ENCODE assay signal across 21 cellular contexts in genomic region chr18:63273170-63273925, GRCh38. TPM values are rescaled to one million over a fixed set of nuclear protein-coding genes. Genes with fewer than 3 reads are reported as not detected.
A peak's percentile ranks its signal among the peaks of the same experiment; 100 is the strongest.
DNase-seq lines count a peak whose midpoint lies in the region; ATAC-seq, FAIRE-seq and TF ChIP-seq lines count a peak whose summit lies in the region.
"Had no signal": no experiment of that assay in that cellular context is flagged by ENCODE, and none has a peak within 500 bp of the region (broad histone marks: within the 10 kb centered on the region; RNA-seq: fewer than 3 reads in every experiment).

No MANE protein-coding gene starts in this region.

- TF ChIP-seq CTCF in D721Med (IDR thresholded peaks at IDR 0.05; ENCODE audit: insufficient read depth, missing control alignments) (no peak), endodermal cell (conservative IDR thresholded peaks at IDR 0.05) (no peak)

- peak overlapping the region; percentile 28 to 53 for H3K27ac Mint-ChIP-seq in effector memory CD8-positive, alpha-beta T cell
- peak overlapping the region; percentile 85 for H3K27ac Mint-ChIP-seq in stimulated activated memory B cell treated with anti-CD40 and anti-IgM and Interleukin-4, amounts not matched to agents 10 μg/mL and 1 μg/mL and 100 μg/mL, for 72 hours
- H3K27ac Mint-ChIP-seq in endodermal cell = no peak overlapping the region

- no peaks in the 10 kb centered on the region for H3K36me3 ChIP-seq in endodermal cell (ENCODE audit: control insufficient read depth, insufficient read depth, low read length)
- H3K36me3 ChIP-seq: adrenal gland, MG63, sigmoid colon had no signal

- peaks cover 33 to 59% of the 10 kb centered on the region in 2 donors for H3K4me1 Mint-ChIP-seq in effector memory CD8-positive, alpha-beta T cell (ENCODE audit: low read depth in 2 of 2)
- peaks cover 65% of the 10 kb centered on the region for H3K4me1 Mint-ChIP-seq in stimulated activated memory B cell treated with anti-CD40 and anti-IgM and Interleukin-4, amounts not matched to agents 10 μg/mL and 1 μg/mL and 100 μg/mL, for 72 hours
- peaks cover 10% of the 10 kb centered on the region for H3K4me1 Mint-ChIP-seq in endodermal cell

- H3K4me3 ChIP-seq in endodermal cell (ENCODE audit: low read length) = no peak overlapping the region
- H3K4me3 ChIP-seq: adrenal gland, MG63, sigmoid colon, SK-N-MC had no signal

- H3K4me1 ChIP-seq in endodermal cell (ENCODE audit: control insufficient read depth, insufficient read depth, low read length) = no peaks in the 10 kb centered on the region
- H3K4me1 ChIP-seq: adrenal gland had no signal

- H3K9ac ChIP-seq in endodermal cell (ENCODE audit: extremely low read depth, low read length, poor library complexity, severe bottlenecking) = no peak overlapping the region

- H3K36me3 Mint-ChIP-seq in effector memory CD8-positive, alpha-beta T cell (ENCODE audit: insufficient read depth) = peaks cover 7% of the 10 kb centered on the region
- peaks cover 20% of the 10 kb centered on the region for H3K36me3 Mint-ChIP-seq in stimulated activated memory B cell treated with anti-CD40 and anti-IgM and Interleukin-4, amounts not matched to agents 10 μg/mL and 1 μg/mL and 100 μg/mL, for 72 hours
- no peaks in the 10 kb centered on the region for H3K36me3 Mint-ChIP-seq in endodermal cell (ENCODE audit: low read depth)

- H3K27me3 Mint-ChIP-seq in effector memory CD8-positive, alpha-beta T cell = no peaks in the 10 kb centered on the region
- H3K27me3 Mint-ChIP-seq in stimulated activated memory B cell treated with anti-CD40 and anti-IgM and Interleukin-4, amounts not matched to agents 10 μg/mL and 1 μg/mL and 100 μg/mL, for 72 hours = no peaks in the 10 kb centered on the region
- H3K27me3 Mint-ChIP-seq in endodermal cell (ENCODE audit: insufficient read depth) = no peaks in the 10 kb centered on the region
- H3K27me3 Mint-ChIP-seq: central memory CD8-positive, alpha-beta T cell had no signal

- no peaks in the 10 kb centered on the region for H3K9me3 ChIP-seq in endodermal cell (ENCODE audit: control insufficient read depth, low read length)
- H3K9me3 ChIP-seq: adrenal gland, MG63, sigmoid colon had no signal

- 92 to 97% methylated on average over 11 to 14 of the region's 15 CpGs for WGBS in endodermal cell (ENCODE audit: insufficient coverage in 1 of 2, insufficient read length in 1 of 2), 2 experiments

- H3K27me3 ChIP-seq in endodermal cell (ENCODE audit: control insufficient read depth, insufficient read depth, low read length, poor library complexity, severe bottlenecking) = no peaks in the 10 kb centered on the region
- H3K27me3 ChIP-seq: adrenal gland, MG63, sigmoid colon had no signal

- ATAC-seq in HG02852 (IDR thresholded peaks at IDR 0.05; ENCODE audit: unreplicated experiment) (peak; percentile 57), GM19397 (IDR thresholded peaks at IDR 0.05; ENCODE audit: unreplicated experiment) (no peak)
- ATAC-seq in effector memory CD8-positive, alpha-beta T cell (replicated peaks) = no peak
- ATAC-seq in stimulated activated memory B cell treated with anti-CD40 and anti-IgM and Interleukin-4, amounts not matched to agents 10 μg/mL and 1 μg/mL and 100 μg/mL, for 72 hours = peak; percentile 77

- no peaks in the 10 kb centered on the region for H3K9me3 Mint-ChIP-seq in effector memory CD8-positive, alpha-beta T cell
- no peaks in the 10 kb centered on the region for H3K9me3 Mint-ChIP-seq in stimulated activated memory B cell treated with anti-CD40 and anti-IgM and Interleukin-4, amounts not matched to agents 10 μg/mL and 1 μg/mL and 100 μg/mL, for 72 hours
- H3K9me3 Mint-ChIP-seq in endodermal cell = no peaks in the 10 kb centered on the region
- H3K9me3 Mint-ChIP-seq: central memory CD8-positive, alpha-beta T cell had no signal

- H3K4me3 Mint-ChIP-seq in effector memory CD8-positive, alpha-beta T cell = no peak overlapping the region
- H3K4me3 Mint-ChIP-seq in stimulated activated memory B cell treated with anti-CD40 and anti-IgM and Interleukin-4, amounts not matched to agents 10 μg/mL and 1 μg/mL and 100 μg/mL, for 72 hours = no peak overlapping the region
- H3K4me3 Mint-ChIP-seq in endodermal cell = no peak overlapping the region
- H3K4me3 Mint-ChIP-seq: central memory CD8-positive, alpha-beta T cell had no signal

- peak; percentile 83 for FAIRE-seq in D721Med (lab: Jason Lieb, UNC)
- FAIRE-seq: urothelium cell line had no signal

- DNase-seq in D721Med (ENCODE audit: insufficient read length, low spot score) = no peak
- DNase-seq in effector memory CD8-positive, alpha-beta T cell = no peak
- no peak for DNase-seq in HK-2 (ENCODE audit: unreplicated experiment)
- DNase-seq in endodermal cell = no peak
- DNase-seq: activated CD8-positive, alpha-beta memory T cell treated with anti-CD3 and anti-CD28 coated beads, Interleukin-2, amount 50 U/mL, for 48 hours; foreskin fibroblast; mesenchymal stem cell; MG63; NCI-H187 treated with DMSO at 0.1 percent for 48 hours; NCI-H446 treated with DMSO at 0.1 percent for 48 hours; nucleus accumbens; sigmoid colon; stimulated activated CD4-positive, alpha-beta T cell treated with anti-CD3 and anti-CD28 coated beads, Interleukin-4, amount 100 ng/mL, for 24 hours had no signal

- H3K27ac ChIP-seq in endodermal cell (ENCODE audit: low read depth, low read length) = no peak overlapping the region
- H3K27ac ChIP-seq: adrenal gland, SK-N-MC, VCaP had no signal

RNA-seq across cellular contexts. Expression of gene BCL2, which starts 46.2 kb away (rescaled TPM):
- 1 to 10 TPM; 1.4 to 2.3 TPM for total RNA-seq in endodermal cell
- 6.3 TPM for polyA plus RNA-seq in endodermal cell (2013, experiment 1 of 2)
- 5.0 TPM for polyA plus RNA-seq in endodermal cell (2013, experiment 2 of 2)

Comparison
In these comparisons a context has a peak if more than half of its experiments do, and no peak if none do; other contexts are left out.
1. ATAC-seq: peak in HG02852 (single experiment) and stimulated activated memory B cell treated with anti-CD40 and anti-IgM and Interleukin-4, amounts not matched to agents 10 μg/mL and 1 μg/mL and 100 μg/mL, for 72 hours (single experiment); none in effector memory CD8-positive, alpha-beta T cell (single experiment) and GM19397 (single experiment).